ENCODE assay signal across 3 cellular contexts in the genomic region with DNA sequence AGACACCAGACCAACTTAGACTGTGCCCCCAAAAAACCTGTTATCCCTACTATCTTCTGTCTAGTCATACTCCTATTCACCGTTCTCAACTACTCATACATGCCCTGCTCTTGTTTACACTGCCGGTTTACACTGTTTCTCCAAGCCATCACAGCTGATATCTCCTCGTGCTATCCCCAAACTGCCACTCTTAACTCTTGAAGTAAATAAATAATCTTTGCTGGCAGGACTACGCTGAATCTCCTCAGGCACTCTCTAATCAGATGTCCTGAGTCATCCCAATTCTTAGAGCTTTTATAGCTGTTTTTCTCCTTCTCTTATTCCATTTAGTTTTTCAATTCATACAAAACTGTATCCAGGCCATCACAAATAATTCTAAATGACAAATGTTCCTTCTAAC. TPM values are rescaled to one million over a fixed set of nuclear protein-coding genes. Genes with fewer than 3 reads are reported as not detected.
"Had no signal": no experiment of that assay in that cellular context is flagged by ENCODE, and none has a peak within 500 bp of the region (broad histone marks: within the 10 kb centered on the region; RNA-seq: fewer than 3 reads in every experiment).

No MANE protein-coding gene starts in this region.

RNA-seq across cellular contexts. Expression of a gene that starts 48.4 kb away (rescaled TPM):
- total RNA-seq: H9, HT-29, IMR-90 had no signal
- polyA plus RNA-seq: IMR-90 had no signal
